ENCODE assay signal across 19 cellular contexts in genomic region chr4:98610926-98611325, GRCh38. TPM values are rescaled to one million over a fixed set of nuclear protein-coding genes. Genes with fewer than 3 reads are reported as not detected.
DNase-seq lines count a peak whose midpoint lies in the region; ATAC-seq and TF ChIP-seq lines count a peak whose summit lies in the region.
"Had no signal": no experiment of that assay in that cellular context is flagged by ENCODE, and none has a peak within 500 bp of the region (broad histone marks: within the 10 kb centered on the region; RNA-seq: fewer than 3 reads in every experiment).

No MANE protein-coding gene starts in this region.

- TF ChIP-seq CTCF in WERI-Rb-1 (IDR thresholded peaks at IDR 0.05; ENCODE audit: low read depth, low read length): no peak
- no peak for TF ChIP-seq CTCF in right lobe of liver (IDR thresholded peaks at IDR 0.05)

- in situ Hi-C loops in GM23248 (cut with MboI): no loop called here

- no peaks in the 10 kb centered on the region for H3K36me3 ChIP-seq in GM23248 (ENCODE audit: low read depth)
- no peaks in the 10 kb centered on the region for H3K36me3 ChIP-seq in WERI-Rb-1
- no peaks in the 10 kb centered on the region for H3K36me3 ChIP-seq in right lobe of liver

- H3K4me1 ChIP-seq in GM23248 (ENCODE audit: insufficient read depth): peaks cover 60% of the 10 kb centered on the region
- H3K4me1 ChIP-seq in right lobe of liver: no peaks in the 10 kb centered on the region
- H3K4me1 ChIP-seq: A549 had no signal

- no peak overlapping the region for H2AFZ ChIP-seq in GM23248

- no peak overlapping the region for H3K9ac ChIP-seq in GM23248

- TF ChIP-seq POLR2A in right lobe of liver (IDR thresholded peaks at IDR 0.05): no peak

- ATAC-seq in esophagus mucosa (peak; percentile 70), HG03342 (IDR thresholded peaks at IDR 0.05; ENCODE audit: unreplicated experiment) (no peak), right lobe of liver (no peak)
- ATAC-seq: A549, GM12878 had no signal

- peaks cover 100% of the 10 kb centered on the region for H3K79me2 ChIP-seq in GM23248 (ENCODE audit: insufficient read depth)

- intact Hi-C loops in right lobe of liver (cut with DNase I): no loop called here

- H3K27me3 ChIP-seq in GM23248 (replicated peaks; ENCODE audit: insufficient read depth) (no peaks in the 10 kb centered on the region), WERI-Rb-1 (ENCODE audit: insufficient read depth, low read depth, severe bottlenecking) (no peaks in the 10 kb centered on the region), right lobe of liver (no peaks in the 10 kb centered on the region)

- H3K9me3 ChIP-seq in GM23248 (ENCODE audit: low read depth) (no peaks in the 10 kb centered on the region), WERI-Rb-1 (ENCODE audit: severe bottlenecking) (no peaks in the 10 kb centered on the region), right lobe of liver (no peaks in the 10 kb centered on the region)
- H3K9me3 ChIP-seq: A549 had no signal

- H4K20me1 ChIP-seq in GM23248 (ENCODE audit: insufficient read depth): no peaks in the 10 kb centered on the region

- H3K4me3 ChIP-seq in GM23248 (no peak overlapping the region), WERI-Rb-1 (ENCODE audit: low read depth, low read length) (no peak overlapping the region), right lobe of liver (no peak overlapping the region)
- H3K4me3 ChIP-seq: A549, GM12878 had no signal

- no peak overlapping the region for H3K4me2 ChIP-seq in GM23248 (ENCODE audit: unreplicated experiment)
- H3K4me2 ChIP-seq: A549 had no signal

- DNase-seq in GM23248: no peak
- peak; percentile 62 for DNase-seq in WERI-Rb-1
- no peak for DNase-seq in substantia nigra (lab: John Stamatoyannopoulos, UW)
- DNase-seq in right lobe of liver: no peak
- DNase-seq in NCI-H1417 treated with DMSO at 0.1 percent for 48 hours (lab: John Stamatoyannopoulos, UW): no peak
- DNase-seq in effector CD8-positive, alpha-beta T cell (lab: John Stamatoyannopoulos, UW): no peak
- DNase-seq: DMS79 treated with DMSO at 0.1 percent for 48 hours, HCEC 1CT, KG1, NCI-H1092, NCI-H146, NCI-H2081 treated with DMSO at 0.1 percent for 48 hours, NCI-H446 treated with DMSO at 0.1 percent for 48 hours, NCI-H526 treated with DMSO at 0.1 percent for 48 hours, SHP77 had no signal

- no peaks in the 10 kb centered on the region for H3K9me2 ChIP-seq in GM23248 (ENCODE audit: insufficient read depth)

- H3K27ac ChIP-seq in GM23248: peak overlapping the region; percentile 2; the same call in 1 of the 2 replicates
- H3K27ac ChIP-seq in WERI-Rb-1: no peak overlapping the region
- peak overlapping the region; percentile 16 for H3K27ac ChIP-seq in substantia nigra (ENCODE audit: low read depth, low read length, poor library complexity, severe bottlenecking)
- no peak overlapping the region for H3K27ac ChIP-seq in right lobe of liver
- H3K27ac ChIP-seq: A549 had no signal

- WGBS in GM23248 (ENCODE audit: low coverage in 1 of 2, low lambda C conversion rate in 2 of 2, missing lambda C conversion rate in 2 of 2), 2 experiments: 81 to 87% methylated on average over 4 of the region's 4 CpGs
- WGBS in right lobe of liver (ENCODE audit: insufficient coverage, low coverage, low lambda C conversion rate, missing lambda C conversion rate): 67% methylated on average over 4 of the region's 4 CpGs

- peaks cover 25% of the 10 kb centered on the region; the same call in 1 of the 2 replicates for H3F3A ChIP-seq in GM23248 (ENCODE audit: insufficient read depth)

RNA-seq across cellular contexts. Expression of gene TSPAN5, which starts 47.5 kb away (rescaled TPM):
- total RNA-seq in GM23248 (2014; rRNA removed; shearing (Covaris generic)): 61.9 and 69.6 TPM in 2 replicates
- 70.8 and 76.6 TPM in 2 replicates for polyA plus RNA-seq in GM23248 (2016; fragmentation: Nextera tagmentation; extraction: Ambion mirVana)
- total RNA-seq in esophagus mucosa: 12.9 TPM
- total RNA-seq in right lobe of liver: 1 to 10 TPM in 1 of 6 experiments, under 1 TPM in 5; 0.12 to 1.2 (median 0.50) TPM

Comparison
In these comparisons a context has a peak if more than half of its experiments do, and no peak if none do; other contexts are left out.
1. H3K27ac ChIP-seq: peak in GM23248 (single experiment) and substantia nigra (single experiment); none in WERI-Rb-1 (single experiment) and right lobe of liver (0 of 3).